In genomic region chr7:99290980-99291607, GRCh38 we compare ENCODE assay signal across 2 cellular contexts.
A peak's percentile ranks its signal among the peaks of the same experiment; 100 is the strongest.
TF ChIP-seq lines count a peak whose summit lies in the region.

No MANE protein-coding gene starts in this region.

TF ChIP-seq in IMR-90, 13 proteins besides CTCF, POLR2A, EP300 and RAD21:
- no peak for TF ChIP-seq MAZ (IDR thresholded peaks at IDR 0.05; ENCODE audit: borderline replicate concordance, low read depth, low read length)
- no peak for TF ChIP-seq RCOR1 (IDR thresholded peaks at IDR 0.05; ENCODE audit: insufficient replicate concordance, low read length)
- no peak for TF ChIP-seq MAFK (IDR thresholded peaks at IDR 0.05; ENCODE audit: low read depth, low read length)
- TF ChIP-seq CHD1 (IDR thresholded peaks at IDR 0.05; ENCODE audit: low read depth, low read length), result no peak
- no peak for TF ChIP-seq NFE2L2 (IDR thresholded peaks at IDR 0.05; ENCODE audit: low read depth, low read length)
- TF ChIP-seq, protein P1, sequence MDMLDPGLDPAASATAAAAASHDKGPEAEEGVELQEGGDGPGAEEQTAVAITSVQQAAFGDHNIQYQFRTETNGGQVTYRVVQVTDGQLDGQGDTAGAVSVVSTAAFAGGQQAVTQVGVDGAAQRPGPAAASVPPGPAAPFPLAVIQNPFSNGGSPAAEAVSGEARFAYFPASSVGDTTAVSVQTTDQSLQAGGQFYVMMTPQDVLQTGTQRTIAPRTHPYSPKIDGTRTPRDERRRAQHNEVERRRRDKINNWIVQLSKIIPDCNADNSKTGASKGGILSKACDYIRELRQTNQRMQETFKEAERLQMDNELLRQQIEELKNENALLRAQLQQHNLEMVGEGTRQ (IDR thresholded peaks at IDR 0.05; ENCODE audit: low read depth, low read length), result no peak

TF ChIP-seq in HepG2, 621 proteins besides CTCF, POLR2A, EP300 and RAD21:
- TF ChIP-seq SP2 (CRISPR knock-in tag; IDR thresholded peaks at IDR 0.05), result no peak
- no peak for TF ChIP-seq YY1 (IDR thresholded peaks at IDR 0.05; ENCODE audit: insufficient read depth, insufficient replicate concordance, low read depth, low read length)
- peak; percentile 95 for TF ChIP-seq CREB1 (IDR thresholded peaks at IDR 0.05)
- no peak for TF ChIP-seq CREB1 (CRISPR knock-in tag; IDR thresholded peaks at IDR 0.05)
TF ChIP-seq in HepG2: peak in this region for 1.
